Comparison of ENCODE assay signal across 1 cellular context in the genomic region with DNA sequence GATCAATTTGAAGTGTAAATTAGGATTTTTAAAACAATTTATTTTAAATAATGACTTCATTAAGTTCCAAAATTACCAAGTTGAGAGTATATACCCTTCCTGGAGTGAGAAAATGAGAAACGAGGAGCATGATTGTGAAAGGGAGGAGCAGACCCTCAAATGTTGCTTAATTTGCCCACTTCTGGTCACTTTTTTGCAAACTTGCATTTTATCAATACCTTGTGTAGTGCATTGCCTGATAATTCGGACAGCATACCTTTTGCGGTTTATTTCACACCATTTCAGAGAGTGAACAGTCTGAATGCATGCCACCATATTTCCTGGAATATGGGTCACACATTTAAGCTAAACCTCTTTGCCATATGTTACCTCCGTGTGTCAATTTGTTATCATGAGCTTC.
TF ChIP-seq lines count a peak whose summit lies in the region.

No MANE protein-coding gene starts in this region.

TF ChIP-seq in HepG2, 621 proteins besides CTCF, POLR2A, EP300 and RAD21:
- TF ChIP-seq GMEB1 (CRISPR knock-in tag; IDR thresholded peaks at IDR 0.05; ENCODE audit: borderline replicate concordance) (no peak), MAFF (IDR thresholded peaks at IDR 0.05; ENCODE audit: low read depth, low read length) (peak; percentile 80), ZNF777 (CRISPR knock-in tag; IDR thresholded peaks at IDR 0.05) (no peak), ZNF720 (CRISPR knock-in tag; IDR thresholded peaks at IDR 0.05) (no peak), MAFK (conservative IDR thresholded peaks at IDR 0.05 in 1 of 2, IDR thresholded peaks at IDR 0.05 in 1 of 2; ENCODE audit: low read length in 2 of 2) (peak; percentile 77 to 84)
TF ChIP-seq in HepG2: peak in this region for 2.
